In genomic region chr13:52454459-52454824, GRCh38 we compare ENCODE assay signal across 1 cellular context.
A peak's percentile ranks its signal among the peaks of the same experiment; 100 is the strongest.
TF ChIP-seq lines count a peak whose summit lies in the region.

No MANE protein-coding gene starts in this region.

TF ChIP-seq in GM12878, 131 proteins besides CTCF, POLR2A, EP300 and RAD21 (continued from another document):
- no peak for TF ChIP-seq ZNF687 (IDR thresholded peaks at IDR 0.05)
- TF ChIP-seq ZNF274 (IDR thresholded peaks at IDR 0.05; ENCODE audit: insufficient read depth, insufficient read length) = no peak
- no peak; the same call in 1 of the 2 replicates for TF ChIP-seq PML (IDR thresholded peaks at IDR 0.05; ENCODE audit: low read length)
- TF ChIP-seq CREM (IDR thresholded peaks at IDR 0.05; ENCODE audit: low read depth) = no peak
- TF ChIP-seq MXI1 (IDR thresholded peaks at IDR 0.05; ENCODE audit: low read depth, low read length) = peak; percentile 47; the same call in 1 of the 2 replicates
- TF ChIP-seq TARDBP (IDR thresholded peaks at IDR 0.05; ENCODE audit: borderline replicate concordance) = no peak
- peak; percentile 19 for TF ChIP-seq BCL3 (IDR thresholded peaks at IDR 0.05; ENCODE audit: borderline replicate concordance, insufficient read depth, low read depth, low read length, poor library complexity, severe bottlenecking)
- TF ChIP-seq HDAC2 (IDR thresholded peaks at IDR 0.05) = no peak
- TF ChIP-seq SPI1 (IDR thresholded peaks at IDR 0.05; ENCODE audit: borderline replicate concordance, insufficient read depth, low read depth, low read length) = peak; percentile 69
- no peak for TF ChIP-seq ZBTB11 (CRISPR knock-in tag; IDR thresholded peaks at IDR 0.05)
TF ChIP-seq in GM12878: peak in this region for 29.
